ENCODE assay signal across 23 cellular contexts in genomic region chr11:8363924-8364323, GRCh38.
DNase-seq lines count a peak whose midpoint lies in the region; ATAC-seq and TF ChIP-seq lines count a peak whose summit lies in the region.
"Had no signal": no experiment of that assay in that cellular context is flagged by ENCODE, and none has a peak within 500 bp of the region (broad histone marks: within the 10 kb centered on the region; RNA-seq: fewer than 3 reads in every experiment).

No MANE protein-coding gene starts in this region.

- no peak for ATAC-seq in HG02642 (IDR thresholded peaks at IDR 0.05; ENCODE audit: poor library complexity, unreplicated experiment)
- ATAC-seq: activated T-cell treated with anti-CD3 and anti-CD28 coated beads, Interleukin-2, amount 50 U/mL, for 4 hours; WTC11 had no signal

- intact Hi-C loops in posterior vena cava (cut with DNase I) = no loop called here

- no peak for TF ChIP-seq RAD21 in Ishikawa (IDR thresholded peaks at IDR 0.05; ENCODE audit: low read depth)

- no peak overlapping the region for H3K4me3 ChIP-seq in cardiac fibroblast (replicated peaks in 1 of 2; ENCODE audit: low read depth in 2 of 2, low read length in 2 of 2)
- H3K4me3 ChIP-seq: adrenal gland, PC-9 had no signal

- DNase-seq in SKM-1 (lab: John Stamatoyannopoulos, UW; ENCODE audit: unreplicated experiment) (peak; percentile 13), SKM-1 treated with dmso at 0.1 percent for 144 hours (lab: John Stamatoyannopoulos, UW; ENCODE audit: unreplicated experiment) (no peak), cardiac fibroblast (ENCODE audit: low read depth in 2 of 2) (peak; percentile 13 to 21), posterior vena cava (ENCODE audit: low spot score) (peak; percentile 71), COLO829 (ENCODE audit: low spot score) (no peak), A172 (ENCODE audit: low spot score) (no peak)
- DNase-seq: 8988T; activated CD4-positive, alpha-beta T cell treated with anti-CD3 and anti-CD28 coated beads, Interleukin-2, amount 10 ng/mL, durations not matched to agents 7 days and 5 days; activated naive CD4-positive, alpha-beta T cell treated with anti-CD3 and anti-CD28 coated beads for 36 hours; activated T-cell treated with anti-CD3 and anti-CD28 coated beads, Interleukin-2, amount 50 U/mL, for 4 hours; DMS53; mesenchymal stem cell; NCI-H1417 treated with DMSO at 0.1 percent for 48 hours; NCI-H446 treated with DMSO at 0.1 percent for 48 hours; PC-9; SHP77 treated with DMSO at 0.1 percent for 48 hours; stimulated activated naive CD4-positive, alpha-beta T cell treated with Interleukin-2 at 50 U/mL for 16 hours; SW 1271; T1000 had no signal

- TF ChIP-seq EP300 in Ishikawa (IDR thresholded peaks at IDR 0.05; ENCODE audit: borderline replicate concordance) = no peak

- no peak for TF ChIP-seq CTCF in cardiac fibroblast (IDR thresholded peaks at IDR 0.05; ENCODE audit: low read depth, low read length)

TF ChIP-seq in Ishikawa, 13 proteins besides CTCF, POLR2A, EP300 and RAD21:
- TF ChIP-seq TEAD4 (IDR thresholded peaks at IDR 0.05) = no peak
- TF ChIP-seq CEBPB (IDR thresholded peaks at IDR 0.05) = peak; percentile 46; the same call in 1 of the 2 replicates

Comparison
In these comparisons a context has a peak if more than half of its experiments do, and no peak if none do; other contexts are left out.
1. DNase-seq: peak in SKM-1 (single experiment), cardiac fibroblast (2 of 2) and posterior vena cava (single experiment); none in SKM-1 treated with dmso at 0.1 percent for 144 hours (single experiment), COLO829 (single experiment) and A172 (single experiment).